Comparison of ENCODE assay signal across 8 cellular contexts in the genomic region with DNA sequence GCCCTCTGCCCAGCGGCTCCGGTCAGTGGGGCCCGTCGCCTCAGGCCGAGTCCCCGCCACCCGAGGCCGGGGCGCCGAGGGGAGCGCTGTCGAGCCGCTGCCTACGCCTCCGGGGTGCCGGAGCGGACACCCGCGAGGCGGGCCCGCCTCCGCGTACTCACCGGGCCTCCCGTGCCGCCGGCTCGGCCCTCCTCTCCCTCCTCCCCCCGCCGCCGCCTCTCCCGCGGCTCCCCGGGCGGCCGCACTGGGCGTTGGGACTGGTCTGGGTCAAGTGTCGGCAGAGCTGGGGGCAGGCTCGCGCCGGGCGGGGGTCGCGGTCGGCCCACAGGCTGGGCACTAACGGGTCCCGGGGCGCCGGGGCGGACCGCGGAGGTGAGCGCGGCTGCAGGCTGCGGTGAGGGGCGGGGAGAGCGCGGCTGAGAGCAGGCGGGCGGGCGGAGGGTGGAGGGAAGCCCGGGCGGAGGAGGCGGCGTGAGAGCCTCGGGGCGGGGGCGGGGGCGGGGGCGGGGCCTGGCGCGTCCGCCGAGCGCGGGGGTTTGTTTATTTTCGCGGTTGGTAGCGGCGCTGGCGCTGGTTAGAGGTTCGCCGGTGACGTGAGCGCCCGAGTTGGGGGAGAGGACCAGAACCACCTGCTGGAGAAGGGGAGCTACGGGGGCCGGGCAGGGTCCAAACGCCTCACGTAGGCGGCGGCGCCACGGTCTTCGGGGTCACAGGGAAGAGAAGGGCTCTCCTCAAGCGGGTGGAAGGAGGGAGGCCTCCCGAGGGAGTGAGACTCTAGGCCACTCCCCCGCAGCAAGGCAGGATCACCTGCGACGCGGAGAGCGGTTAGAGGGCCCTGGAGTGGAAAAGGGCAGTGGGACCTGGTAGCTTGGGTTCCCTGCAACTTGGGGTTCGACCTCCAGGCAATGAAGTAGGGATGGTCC. TPM values are rescaled to one million over a fixed set of nuclear protein-coding genes. Genes with fewer than 3 reads are reported as not detected.
DNase-seq lines count a peak whose midpoint lies in the region; ATAC-seq lines count a peak whose summit lies in the region.
"Not testable (repeated sequence)": the region's sequence is repeated elsewhere in the genome, so short reads cannot be mapped to it uniquely, and the experiment has no call there.

A gene (minus strand): TSS at position 414 of the 923 bp plus-strand sequence. CDS start 11,252 bp downstream, outside the sequence.

- ATAC-seq in GM19455 (IDR thresholded peaks at IDR 0.05; ENCODE audit: unreplicated experiment) (peak; percentile 82), HG03565 (IDR thresholded peaks at IDR 0.05; ENCODE audit: unreplicated experiment) (peak; percentile 62)

- H3K36me3 ChIP-seq in endocrine pancreas (ENCODE audit: control insufficient read depth, insufficient read depth, low read length): not testable (repeated sequence)

- DNase-seq in CMK (ENCODE audit: low read depth): peak; percentile 27
- peak; percentile 21 to 41 for DNase-seq in NOMO-1 (lab: John Stamatoyannopoulos, UW; ENCODE audit: unreplicated experiment in 2 of 2)
- peak; percentile 65 for DNase-seq in activated CD8-positive, alpha-beta memory T cell treated with anti-CD3 and anti-CD28 coated beads, Interleukin-2, amount 50 U/mL, for 1 hour (ENCODE audit: extremely low read depth)
- peak; percentile 90 for DNase-seq in mesenteric fat pad (ENCODE audit: low spot score)
- peak; percentile 65 for DNase-seq in stimulated activated CD8-positive, alpha-beta memory T cell treated with anti-CD3 and anti-CD28 coated beads, Interleukin-12 subunit alpha, Interleukin-12 subunit beta, amount 100 ng/mL, for 1 hour (ENCODE audit: low read depth)

- H3K4me1 ChIP-seq in endocrine pancreas (ENCODE audit: control insufficient read depth, insufficient read depth, low read length): not testable (repeated sequence)

- H3K27me3 ChIP-seq in endocrine pancreas (ENCODE audit: control insufficient read depth, insufficient read depth, low read length): not testable (repeated sequence)

- H3K9me3 ChIP-seq in endocrine pancreas (ENCODE audit: control insufficient read depth, low read length): not testable (repeated sequence)

- H3K9ac ChIP-seq in endocrine pancreas (ENCODE audit: control insufficient read depth, insufficient read depth, low read length): peak within 1 kb of the TSS; percentile 51

- peak within 1 kb of the TSS; percentile 77 for H3K4me3 ChIP-seq in endocrine pancreas (ENCODE audit: control insufficient read depth, insufficient read depth, low read length)

RNA-seq across cellular contexts. Expression of the gene that starts here (rescaled TPM):
- total RNA-seq in mesenteric fat pad: 8.1 TPM

Comparison
In these comparisons a context has a peak if more than half of its experiments do, and no peak if none do; other contexts are left out.
1. Peak in every context shown above with its lines: DNase-seq, ATAC-seq and H3K4me3 ChIP-seq.
2. DNase-seq: peak in every context shown above with its lines; median percentile 90 in mesenteric fat pad; 65 in activated CD8-positive, alpha-beta memory T cell treated with anti-CD3 and anti-CD28 coated beads, Interleukin-2, amount 50 U/mL, for 1 hour; 65 in stimulated activated CD8-positive, alpha-beta memory T cell treated with anti-CD3 and anti-CD28 coated beads, Interleukin-12 subunit alpha, Interleukin-12 subunit beta, amount 100 ng/mL, for 1 hour; 31 in NOMO-1; 27 in CMK.